ENCODE assay signal across 1 cellular context in genomic region chr18:57004366-57005121, GRCh38.
TF ChIP-seq lines count a peak whose summit lies in the region.

No MANE protein-coding gene starts in this region.

TF ChIP-seq in HepG2, 621 proteins besides CTCF, POLR2A, EP300 and RAD21 (continued from another document):
- TF ChIP-seq GRHL1 (CRISPR knock-in tag; conservative IDR thresholded peaks at IDR 0.05) = no peak
- peak; percentile 62; the same call in 1 of the 2 replicates for TF ChIP-seq ELF3 (CRISPR knock-in tag; IDR thresholded peaks at IDR 0.05)
